14 cellular contexts compared by ENCODE assay signal in genomic region chr1:25898223-25899015, GRCh38. TPM values are rescaled to one million over a fixed set of nuclear protein-coding genes. Genes with fewer than 3 reads are reported as not detected.
A peak's percentile ranks its signal among the peaks of the same experiment; 100 is the strongest.
DNase-seq lines count a peak whose midpoint lies in the region; ATAC-seq and TF ChIP-seq lines count a peak whose summit lies in the region.
"Had no signal": no experiment of that assay in that cellular context is flagged by ENCODE, and none has a peak within 500 bp of the region (broad histone marks: within the 10 kb centered on the region; RNA-seq: fewer than 3 reads in every experiment).

No MANE protein-coding gene starts in this region.

- H3K27me3 ChIP-seq in OCI-LY1 (ENCODE audit: insufficient read depth, low read length): no peaks in the 10 kb centered on the region
- H3K27me3 ChIP-seq: hepatocyte had no signal

- intact Hi-C loops in activated CD4-positive, alpha-beta memory T cell treated with anti-CD3 and anti-CD28 coated beads for 36 hours (cut with micrococcal nuclease): no loop called here

- POLR2A ChIA-PET in activated CD4-positive, alpha-beta memory T cell treated with anti-CD3 and anti-CD28 coated beads, Interleukin-2, amount 10 ng/mL, durations not matched to agents 7 days and 5 days (lab: Charles Lee): interaction anchor here (1.5 to 18.9 kb wide), 2 partner anchors 18 to 99 kb away, joined by 4 to 268 read pairs; partner anchors contain the start of gene PAFAH2
- POLR2A ChIA-PET in activated CD4-positive, alpha-beta memory T cell treated with anti-CD3 and anti-CD28 coated beads for 36 hours (lab: Charles Lee): no interaction called here

- no peaks in the 10 kb centered on the region for H4K20me1 ChIP-seq in OCI-LY1 (ENCODE audit: insufficient read depth, low read length)

- H3K79me2 ChIP-seq in OCI-LY1 (ENCODE audit: insufficient read depth, low read length): peaks cover 15% of the 10 kb centered on the region

- CTCF ChIA-PET in activated CD4-positive, alpha-beta memory T cell treated with anti-CD3 and anti-CD28 coated beads, Interleukin-2, amount 10 ng/mL, durations not matched to agents 7 days and 5 days (lab: Charles Lee): interaction anchor here (0.5 to 10.1 kb wide), 3 partner anchors 69 to 377 kb away, joined by 3 to 286 read pairs (median 3); partner anchors contain the start of gene PAFAH2
- CTCF ChIA-PET in activated CD4-positive, alpha-beta memory T cell treated with anti-CD3 and anti-CD28 coated beads for 36 hours (lab: Charles Lee): interaction anchor here (5.7 kb wide), 1 partner anchor 101 kb away, joined by 260 read pairs; the partner anchor contains the start of gene PAFAH2

- peaks cover 68% of the 10 kb centered on the region for H3K36me3 Mint-ChIP-seq in activated CD4-positive, alpha-beta memory T cell treated with anti-CD3 and anti-CD28 coated beads, Interleukin-2, amount 10 ng/mL, durations not matched to agents 7 days and 5 days (ENCODE audit: low read depth)
- H3K36me3 Mint-ChIP-seq in activated CD4-positive, alpha-beta memory T cell treated with anti-CD3 and anti-CD28 coated beads for 36 hours: peaks cover 49% of the 10 kb centered on the region
- H3K36me3 Mint-ChIP-seq in glutamatergic neuron (ENCODE audit: unreplicated experiment): no peaks in the 10 kb centered on the region

- no peak for DNase-seq in activated CD4-positive, alpha-beta memory T cell treated with anti-CD3 and anti-CD28 coated beads, Interleukin-2, amount 10 ng/mL, durations not matched to agents 7 days and 5 days
- DNase-seq in activated CD4-positive, alpha-beta memory T cell treated with anti-CD3 and anti-CD28 coated beads for 36 hours: no peak
- no peak for DNase-seq in glutamatergic neuron
- DNase-seq: ACHN, dermis blood vessel endothelial cell, left cardiac atrium, naive B cell, NCI-H1930 had no signal

- peaks cover 16% of the 10 kb centered on the region for H3K4me1 ChIP-seq in OCI-LY1 (ENCODE audit: insufficient read depth, low read length, severe bottlenecking)

- peaks cover 57% of the 10 kb centered on the region for H3K4me1 Mint-ChIP-seq in activated CD4-positive, alpha-beta memory T cell treated with anti-CD3 and anti-CD28 coated beads, Interleukin-2, amount 10 ng/mL, durations not matched to agents 7 days and 5 days
- H3K4me1 Mint-ChIP-seq in activated CD4-positive, alpha-beta memory T cell treated with anti-CD3 and anti-CD28 coated beads for 36 hours (ENCODE audit: low read depth): peaks cover 15% of the 10 kb centered on the region
- H3K4me1 Mint-ChIP-seq in glutamatergic neuron (ENCODE audit: low read depth, unreplicated experiment): peaks cover 50% of the 10 kb centered on the region

- no peak overlapping the region for H3K4me3 Mint-ChIP-seq in activated CD4-positive, alpha-beta memory T cell treated with anti-CD3 and anti-CD28 coated beads, Interleukin-2, amount 10 ng/mL, durations not matched to agents 7 days and 5 days
- no peak overlapping the region for H3K4me3 Mint-ChIP-seq in activated CD4-positive, alpha-beta memory T cell treated with anti-CD3 and anti-CD28 coated beads for 36 hours
- peak overlapping the region; percentile 48 for H3K4me3 Mint-ChIP-seq in glutamatergic neuron (ENCODE audit: unreplicated experiment)
- H3K4me3 Mint-ChIP-seq: naive B cell had no signal

- no peaks in the 10 kb centered on the region for H3K9me3 Mint-ChIP-seq in activated CD4-positive, alpha-beta memory T cell treated with anti-CD3 and anti-CD28 coated beads, Interleukin-2, amount 10 ng/mL, durations not matched to agents 7 days and 5 days
- H3K9me3 Mint-ChIP-seq in activated CD4-positive, alpha-beta memory T cell treated with anti-CD3 and anti-CD28 coated beads for 36 hours: no peaks in the 10 kb centered on the region
- H3K9me3 Mint-ChIP-seq in glutamatergic neuron (ENCODE audit: unreplicated experiment): peaks cover 7% of the 10 kb centered on the region
- H3K9me3 Mint-ChIP-seq: naive B cell had no signal

- no peak overlapping the region for H2AFZ ChIP-seq in OCI-LY1 (ENCODE audit: low read length)
- H2AFZ ChIP-seq: hepatocyte had no signal

- H3K27me3 Mint-ChIP-seq in activated CD4-positive, alpha-beta memory T cell treated with anti-CD3 and anti-CD28 coated beads, Interleukin-2, amount 10 ng/mL, durations not matched to agents 7 days and 5 days: no peaks in the 10 kb centered on the region
- H3K27me3 Mint-ChIP-seq in activated CD4-positive, alpha-beta memory T cell treated with anti-CD3 and anti-CD28 coated beads for 36 hours: no peaks in the 10 kb centered on the region
- H3K27me3 Mint-ChIP-seq in glutamatergic neuron (ENCODE audit: unreplicated experiment): peaks cover 2% of the 10 kb centered on the region
- H3K27me3 Mint-ChIP-seq: naive B cell had no signal

- TF ChIP-seq CTCF in OCI-LY1 (IDR thresholded peaks at IDR 0.05; ENCODE audit: low read length) (no peak), glutamatergic neuron (IDR thresholded peaks at IDR 0.05; ENCODE audit: partially characterized antibody, unreplicated experiment) (no peak)

- no peak overlapping the region for H3K9ac ChIP-seq in OCI-LY1 (ENCODE audit: low read length)

- H3K27ac Mint-ChIP-seq in activated CD4-positive, alpha-beta memory T cell treated with anti-CD3 and anti-CD28 coated beads, Interleukin-2, amount 10 ng/mL, durations not matched to agents 7 days and 5 days: peak overlapping the region; percentile 9
- H3K27ac Mint-ChIP-seq in activated CD4-positive, alpha-beta memory T cell treated with anti-CD3 and anti-CD28 coated beads for 36 hours: no peak overlapping the region
- peak overlapping the region; percentile 86 for H3K27ac Mint-ChIP-seq in glutamatergic neuron (ENCODE audit: unreplicated experiment)

- H3K27ac ChIP-seq in OCI-LY1 (ENCODE audit: low read depth, low read length, poor library complexity, severe bottlenecking): peak overlapping the region; percentile 9
- peak overlapping the region; percentile 100 for H3K27ac ChIP-seq in temporal lobe (ENCODE audit: low read depth, low read length)
- H3K27ac ChIP-seq: hepatocyte had no signal

- ATAC-seq in HG02973 (IDR thresholded peaks at IDR 0.05; ENCODE audit: unreplicated experiment) (no peak), GM21576 (IDR thresholded peaks at IDR 0.05; ENCODE audit: unreplicated experiment) (no peak), GM19395 (IDR thresholded peaks at IDR 0.05; ENCODE audit: unreplicated experiment) (no peak)
- ATAC-seq: left cardiac atrium had no signal

- H3K36me3 ChIP-seq in OCI-LY1 (ENCODE audit: insufficient read depth, low read length): peaks cover 84% of the 10 kb centered on the region

- no peak overlapping the region for H3K4me2 ChIP-seq in OCI-LY1 (ENCODE audit: low read length)
- H3K4me2 ChIP-seq: hepatocyte had no signal

- no peaks in the 10 kb centered on the region for H3K9me2 ChIP-seq in OCI-LY1 (ENCODE audit: low read depth, low read length)

- H3K4me3 ChIP-seq in OCI-LY1 (ENCODE audit: low read depth, low read length, poor library complexity, severe bottlenecking): no peak overlapping the region
- H3K4me3 ChIP-seq: hepatocyte had no signal

- H3F3A ChIP-seq in OCI-LY1 (ENCODE audit: insufficient read depth, low read length): peaks cover 8% of the 10 kb centered on the region

- no peaks in the 10 kb centered on the region for H3K9me3 ChIP-seq in OCI-LY1 (ENCODE audit: low read length)

RNA-seq across cellular contexts. Expression of gene STMN1, which starts 7.8 kb away (rescaled TPM):
- 100 to 1,000 TPM; 610 to 616 TPM for total RNA-seq in activated CD4-positive, alpha-beta memory T cell treated with anti-CD3 and anti-CD28 coated beads, Interleukin-2, amount 10 ng/mL, durations not matched to agents 7 days and 5 days
- total RNA-seq in activated CD4-positive, alpha-beta memory T cell treated with anti-CD3 and anti-CD28 coated beads for 36 hours: 100 to 1,000 TPM; 619 to 630 TPM
- 2,298 TPM for total RNA-seq in glutamatergic neuron (ENCODE audit: unreplicated experiment)
- total RNA-seq in temporal lobe: 699 TPM

RNA-seq across cellular contexts. Expression of gene PAQR7, which starts 22.9 kb away (rescaled TPM):
- 1 to 10 TPM; 1.4 TPM for total RNA-seq in activated CD4-positive, alpha-beta memory T cell treated with anti-CD3 and anti-CD28 coated beads, Interleukin-2, amount 10 ng/mL, durations not matched to agents 7 days and 5 days
- 1 to 10 TPM; 4.1 to 4.2 TPM for total RNA-seq in activated CD4-positive, alpha-beta memory T cell treated with anti-CD3 and anti-CD28 coated beads for 36 hours
- total RNA-seq in glutamatergic neuron (ENCODE audit: unreplicated experiment): 6.4 TPM
- 4.7 TPM for total RNA-seq in temporal lobe

RNA-seq across cellular contexts. Expression of gene AUNIP, which starts 39.2 kb away (rescaled TPM):
- total RNA-seq in activated CD4-positive, alpha-beta memory T cell treated with anti-CD3 and anti-CD28 coated beads, Interleukin-2, amount 10 ng/mL, durations not matched to agents 7 days and 5 days: 1 to 10 TPM; 5.2 to 5.4 TPM
- 10 to 100 TPM in 1 of 2 experiments, 1 to 10 TPM in 1; 7.8 to 10.1 TPM for total RNA-seq in activated CD4-positive, alpha-beta memory T cell treated with anti-CD3 and anti-CD28 coated beads for 36 hours
- 1.3 TPM for total RNA-seq in glutamatergic neuron (ENCODE audit: unreplicated experiment)
- 0.98 TPM for total RNA-seq in temporal lobe
